In genomic region chr7:94012748-94013147, GRCh38 we compare ENCODE assay signal across 27 cellular contexts. TPM values are rescaled to one million over a fixed set of nuclear protein-coding genes. Genes with fewer than 3 reads are reported as not detected.
DNase-seq lines count a peak whose midpoint lies in the region; ATAC-seq and TF ChIP-seq lines count a peak whose summit lies in the region.
"Had no signal": no experiment of that assay in that cellular context is flagged by ENCODE, and none has a peak within 500 bp of the region (broad histone marks: within the 10 kb centered on the region; RNA-seq: fewer than 3 reads in every experiment).

No MANE protein-coding gene starts in this region.

- TF ChIP-seq CTCF in GM12872 (IDR thresholded peaks at IDR 0.05; ENCODE audit: insufficient read depth, low read depth, low read length) (0 out of 3 replicates have a peak, but pooled peaks have one; percentile 14), WTC11 (IDR thresholded peaks at IDR 0.05) (no peak), nephron progenitor cell (IDR thresholded peaks at IDR 0.05) (no peak)

- CTCF ChIA-PET in WTC11 (lab: Charles Lee): interaction anchor here (1.0 to 1.8 kb wide), 3 partner anchors 74 to 411 kb away, joined by 3 to 7 read pairs (median 6); no protein-coding TSS in a partner anchor

- H3K36me3 Mint-ChIP-seq in WTC11 (no peaks in the 10 kb centered on the region), nephron progenitor cell (ENCODE audit: low read depth) (no peaks in the 10 kb centered on the region)
- H3K36me3 Mint-ChIP-seq: CD4-positive, alpha-beta memory T cell; memory B cell; type B pancreatic cell had no signal

- no peaks in the 10 kb centered on the region for H3K27me3 Mint-ChIP-seq in WTC11 (ENCODE audit: low read depth)
- H3K27me3 Mint-ChIP-seq in nephron progenitor cell (ENCODE audit: low read depth, poor library complexity): peaks cover 14% of the 10 kb centered on the region
- H3K27me3 Mint-ChIP-seq: memory B cell had no signal

- no peak overlapping the region for H3K27ac Mint-ChIP-seq in WTC11
- H3K27ac Mint-ChIP-seq in nephron progenitor cell: no peak overlapping the region
- H3K27ac Mint-ChIP-seq: activated naive CD4-positive, alpha-beta T cell treated with anti-CD3 and anti-CD28 coated beads for 36 hours; CD4-positive, alpha-beta memory T cell; effector memory CD8-positive, alpha-beta T cell; memory B cell; type B pancreatic cell had no signal

- no peak overlapping the region for H3K4me3 Mint-ChIP-seq in WTC11
- H3K4me3 Mint-ChIP-seq in nephron progenitor cell: no peak overlapping the region
- H3K4me3 Mint-ChIP-seq: activated naive CD4-positive, alpha-beta T cell treated with anti-CD3 and anti-CD28 coated beads for 36 hours; CD4-positive, alpha-beta memory T cell; effector memory CD8-positive, alpha-beta T cell; memory B cell; type B pancreatic cell had no signal

- ATAC-seq in WTC11 (peak; percentile 94), GM21717 (IDR thresholded peaks at IDR 0.05; ENCODE audit: unreplicated experiment) (no peak), GM18909 (IDR thresholded peaks at IDR 0.05; ENCODE audit: poor library complexity, unreplicated experiment) (no peak)
- ATAC-seq: effector memory CD8-positive, alpha-beta T cell; GM12878; psoas muscle had no signal

- H3K9me3 Mint-ChIP-seq in WTC11 (0 out of 2 replicates have a peak, but pooled peaks cover 5% of the 10 kb centered on the region), nephron progenitor cell (peaks cover 9% of the 10 kb centered on the region)
- H3K9me3 Mint-ChIP-seq: activated naive CD4-positive, alpha-beta T cell treated with anti-CD3 and anti-CD28 coated beads for 36 hours; CD4-positive, alpha-beta memory T cell; effector memory CD8-positive, alpha-beta T cell; memory B cell; type B pancreatic cell had no signal

- no peaks in the 10 kb centered on the region for H3K4me1 Mint-ChIP-seq in WTC11
- no peaks in the 10 kb centered on the region for H3K4me1 Mint-ChIP-seq in nephron progenitor cell
- H3K4me1 Mint-ChIP-seq: CD4-positive, alpha-beta memory T cell; memory B cell had no signal

- POLR2A ChIA-PET in WTC11 (lab: Charles Lee): no interaction called here

- DNase-seq in HT1080 (ENCODE audit: low read depth) (peak; percentile 4), WTC11 (ENCODE audit: low spot score) (no peak), iPS-NIHi7 (ENCODE audit: extremely low spot score) (peak; percentile 26), nephron progenitor cell (no peak), islet precursor cell (no peak)
- DNase-seq: activated CD4-positive, alpha-beta T cell treated with anti-CD3 and anti-CD28 coated beads for 4 hours; activated naive CD4-positive, alpha-beta T cell treated with anti-CD3 and anti-CD28 coated beads for 36 hours; activated T-cell treated with anti-CD3 and anti-CD28 coated beads, Interleukin-2, amount 50 U/mL, for 48 hours; amniotic stem cell; CD4-positive, alpha-beta memory T cell; DMS79; effector memory CD8-positive, alpha-beta T cell; HCEC 1CT; IMR-90; NCI-H2081; NK-92 treated with Interleukin-12 subunit alpha and Interleukin-12 subunit beta, amount 100 ng/mL, for 24 hours; nucleus accumbens; psoas muscle; small intestine; stimulated activated CD4-positive, alpha-beta T cell treated with anti-CD3 and anti-CD28 coated beads, Interleukin-1b, Interleukin-23, amount 100 ng/mL, for 48 hours; T-helper 2 cell had no signal

TF ChIP-seq in WTC11, 78 proteins besides CTCF, POLR2A, EP300 and RAD21 (continues in another document):
- no peak for TF ChIP-seq ZNF532 (CRISPR knock-in tag; IDR thresholded peaks at IDR 0.05; ENCODE audit: borderline replicate concordance)
- TF ChIP-seq ZNF138 (CRISPR knock-in tag; conservative IDR thresholded peaks at IDR 0.05): no peak
- no peak for TF ChIP-seq ZNF423 (CRISPR knock-in tag; IDR thresholded peaks at IDR 0.05)
- TF ChIP-seq MXD4 (CRISPR knock-in tag; IDR thresholded peaks at IDR 0.05; ENCODE audit: borderline replicate concordance): no peak
- TF ChIP-seq E2F5 (CRISPR knock-in tag; IDR thresholded peaks at IDR 0.05): no peak
- TF ChIP-seq ZNF396 (CRISPR knock-in tag; IDR thresholded peaks at IDR 0.05; ENCODE audit: borderline replicate concordance): no peak
- no peak for TF ChIP-seq ARID4B (CRISPR knock-in tag; IDR thresholded peaks at IDR 0.05; ENCODE audit: borderline replicate concordance)
- no peak for TF ChIP-seq MLX (CRISPR knock-in tag; IDR thresholded peaks at IDR 0.05)
- no peak for TF ChIP-seq ZMAT4 (CRISPR knock-in tag; IDR thresholded peaks at IDR 0.05)

RNA-seq across cellular contexts. Expression of gene BET1, which starts 8.6 kb away (rescaled TPM):
- 21.0 and 27.2 TPM in 2 replicates for total RNA-seq in HT1080 (2014; rRNA removed; shearing (Covaris generic))
- 42.9 and 45.5 TPM in 2 replicates for polyA plus RNA-seq in HT1080 (2015; cell fraction: cytosol; rRNA removed)
- 35.1 and 42.4 TPM in 2 replicates for polyA plus RNA-seq in HT1080 (2015; cell fraction: nucleus; rRNA removed)
- total RNA-seq in WTC11 (2021): 24.8 to 26.7 TPM (median 25.8 TPM) in 3 replicates

Comparison
In these comparisons a context has a peak if more than half of its experiments do, and no peak if none do; other contexts are left out.
1. DNase-seq: peak in HT1080 (single experiment) and iPS-NIHi7 (single experiment); none in WTC11 (single experiment), nephron progenitor cell (single experiment) and islet precursor cell (single experiment).